1 cellular context compared by ENCODE assay signal in genomic region chr1:119712342-119713038, GRCh38.
TF ChIP-seq lines count a peak whose summit lies in the region.

No MANE protein-coding gene starts in this region.

TF ChIP-seq in HepG2, 621 proteins besides CTCF, POLR2A, EP300 and RAD21 (continued from another document and continues in another):
- TF ChIP-seq GMEB2 (CRISPR knock-in tag; IDR thresholded peaks at IDR 0.05; ENCODE audit: low read depth) (no peak), SALL2 (CRISPR knock-in tag; IDR thresholded peaks at IDR 0.05) (no peak), HINFP (CRISPR knock-in tag; IDR thresholded peaks at IDR 0.05; ENCODE audit: low read depth) (no peak), REPIN1 (CRISPR knock-in tag; IDR thresholded peaks at IDR 0.05; ENCODE audit: borderline replicate concordance, low read depth) (0 out of 2 replicates have a peak, but pooled peaks have one; percentile 7), YY1 (IDR thresholded peaks at IDR 0.05; ENCODE audit: insufficient read depth, insufficient replicate concordance, low read depth, low read length) (no peak), HDAC2 (CRISPR knock-in tag; IDR thresholded peaks at IDR 0.05) (0 out of 2 replicates have a peak, but pooled peaks have one; percentile 5), HDAC6 (IDR thresholded peaks at IDR 0.05; ENCODE audit: low read depth, low read length) (no peak), CAMTA2 (CRISPR knock-in tag; IDR thresholded peaks at IDR 0.05; ENCODE audit: borderline replicate concordance) (no peak), ZNF331 (CRISPR knock-in tag; IDR thresholded peaks at IDR 0.05) (no peak; the same call in 1 of the 2 replicates), WIZ (CRISPR knock-in tag; IDR thresholded peaks at IDR 0.05) (no peak), MBD4 (IDR thresholded peaks at IDR 0.05; ENCODE audit: borderline replicate concordance, low read length) (no peak), MAFG (CRISPR knock-in tag; IDR thresholded peaks at IDR 0.05) (no peak), ZGPAT (CRISPR knock-in tag; IDR thresholded peaks at IDR 0.05) (0 out of 2 replicates have a peak, but pooled peaks have one; percentile 4), NAIF1 (CRISPR knock-in tag; IDR thresholded peaks at IDR 0.05; ENCODE audit: borderline replicate concordance) (no peak), KLF6 (CRISPR knock-in tag; IDR thresholded peaks at IDR 0.05) (peak; percentile 66; the same call in 1 of the 2 replicates), NR2F2 (IDR thresholded peaks at IDR 0.05; ENCODE audit: borderline replicate concordance, low read depth) (no peak), NCOR1 (IDR thresholded peaks at IDR 0.05; ENCODE audit: borderline replicate concordance, low read length) (0 out of 2 replicates have a peak, but pooled peaks have one; percentile 23), RFX5 (IDR thresholded peaks at IDR 0.05; ENCODE audit: low read depth, low read length) (no peak), ZNF138 (CRISPR knock-in tag; IDR thresholded peaks at IDR 0.05; ENCODE audit: low read depth) (no peak), PATZ1 (CRISPR knock-in tag; IDR thresholded peaks at IDR 0.05) (peak; percentile 95), HOXA7 (CRISPR knock-in tag; IDR thresholded peaks at IDR 0.05) (no peak), U2AF1 (optimal IDR thresholded peaks at IDR 0.05; ENCODE audit: low read depth, low read length) (no peak), GMEB1 (CRISPR knock-in tag; IDR thresholded peaks at IDR 0.05; ENCODE audit: borderline replicate concordance) (no peak), CREM (IDR thresholded peaks at IDR 0.05) (no peak), CREM (CRISPR knock-in tag; IDR thresholded peaks at IDR 0.05) (no peak), SIX1 (CRISPR knock-in tag; IDR thresholded peaks at IDR 0.05; ENCODE audit: borderline replicate concordance) (peak; percentile 29; the same call in 1 of the 2 replicates), MXI1 (IDR thresholded peaks at IDR 0.05; ENCODE audit: borderline replicate concordance, low read depth, low read length) (no peak; the same call in 2 of the 3 replicates), RXRB (CRISPR knock-in tag; IDR thresholded peaks at IDR 0.05; ENCODE audit: borderline replicate concordance) (no peak; the same call in 1 of the 2 replicates), USF2 (IDR thresholded peaks at IDR 0.05; ENCODE audit: low read depth, low read length) (no peak), USF2 (CRISPR knock-in tag; IDR thresholded peaks at IDR 0.05; ENCODE audit: borderline replicate concordance) (0 out of 2 replicates have a peak, but pooled peaks have one; percentile 7), SMAD3 (CRISPR knock-in tag; IDR thresholded peaks at IDR 0.05) (peak; percentile 64; the same call in 1 of the 2 replicates), HOXD1 (CRISPR knock-in tag; IDR thresholded peaks at IDR 0.05) (no peak), ZFP37 (CRISPR knock-in tag; IDR thresholded peaks at IDR 0.05; ENCODE audit: borderline replicate concordance) (no peak), CCAR2 (optimal IDR thresholded peaks at IDR 0.05; ENCODE audit: low read depth, low read length) (no peak), ARNT2 (CRISPR knock-in tag; IDR thresholded peaks at IDR 0.05; ENCODE audit: low read depth) (peak; percentile 51), ZNF674 (CRISPR knock-in tag; IDR thresholded peaks at IDR 0.05; ENCODE audit: low read depth) (no peak; the same call in 1 of the 2 replicates), ZNF83 (CRISPR knock-in tag; IDR thresholded peaks at IDR 0.05; ENCODE audit: borderline replicate concordance) (0 out of 2 replicates have a peak, but pooled peaks have one; percentile 40), SIN3A (IDR thresholded peaks at IDR 0.05; ENCODE audit: borderline replicate concordance, low read depth, low read length) (peak; percentile 75; the same call in 1 of the 2 replicates), ZBTB3 (CRISPR knock-in tag; IDR thresholded peaks at IDR 0.05; ENCODE audit: borderline replicate concordance, low read depth) (no peak), ZFP90 (CRISPR knock-in tag; IDR thresholded peaks at IDR 0.05; ENCODE audit: borderline replicate concordance) (peak; percentile 23; the same call in 1 of the 2 replicates), ZNF432 (CRISPR knock-in tag; IDR thresholded peaks at IDR 0.05; ENCODE audit: borderline replicate concordance) (no peak), ZBTB49 (CRISPR knock-in tag; IDR thresholded peaks at IDR 0.05; ENCODE audit: borderline replicate concordance) (no peak), ZBTB8A (CRISPR knock-in tag; IDR thresholded peaks at IDR 0.05; ENCODE audit: borderline replicate concordance, low read depth) (no peak), DBP (CRISPR knock-in tag; IDR thresholded peaks at IDR 0.05; ENCODE audit: not compliant biosample characterization) (no peak), MTA1 (CRISPR knock-in tag; IDR thresholded peaks at IDR 0.05; ENCODE audit: borderline replicate concordance) (no peak), ZSCAN9 (CRISPR knock-in tag; IDR thresholded peaks at IDR 0.05; ENCODE audit: borderline replicate concordance) (peak; percentile 17; the same call in 1 of the 2 replicates)
